Comparison of ENCODE assay signal across 23 cellular contexts in the genomic region with DNA sequence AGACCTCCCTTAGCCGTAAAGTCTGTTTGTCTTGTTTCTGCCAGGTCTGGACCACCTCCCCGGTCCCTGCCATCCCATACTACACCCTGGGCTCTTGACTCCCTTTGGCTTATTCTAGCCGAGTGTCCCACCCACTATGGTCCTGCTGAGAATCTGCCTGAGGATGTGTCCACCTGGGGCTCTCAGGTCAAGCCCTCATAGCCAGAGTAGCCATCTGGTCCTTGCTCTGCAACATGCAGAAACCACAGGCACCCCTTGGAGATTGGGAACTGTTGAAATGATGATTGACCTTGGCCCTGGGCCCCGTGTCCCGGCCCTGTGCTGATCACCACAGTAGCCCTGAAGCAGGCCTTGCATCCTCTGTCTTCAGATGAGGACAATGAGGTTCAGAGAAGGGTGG. TPM values are rescaled to one million over a fixed set of nuclear protein-coding genes. Genes with fewer than 3 reads are reported as not detected.
A peak's percentile ranks its signal among the peaks of the same experiment; 100 is the strongest.
DNase-seq lines count a peak whose midpoint lies in the region; ATAC-seq and TF ChIP-seq lines count a peak whose summit lies in the region.
"Had no signal": no experiment of that assay in that cellular context is flagged by ENCODE, and none has a peak within 500 bp of the region (broad histone marks: within the 10 kb centered on the region; RNA-seq: fewer than 3 reads in every experiment).

No MANE protein-coding gene starts in this region.

- peaks cover 13% of the 10 kb centered on the region for H3K9me3 Mint-ChIP-seq in osteocyte (ENCODE audit: unreplicated experiment)
- H3K9me3 Mint-ChIP-seq in activated CD4-positive, alpha-beta memory T cell treated with anti-CD3 and anti-CD28 coated beads, Interleukin-2, amount 10 ng/mL, durations not matched to agents 7 days and 5 days = peaks cover 2% of the 10 kb centered on the region

- intact Hi-C loops in Right ventricle myocardium inferior (cut with DNase I) = no loop called here

- H3K4me3 ChIP-seq in right atrium auricular region = no peak overlapping the region

- H3K9me3 ChIP-seq in right atrium auricular region = no peaks in the 10 kb centered on the region

- H3K27ac ChIP-seq in right atrium auricular region = no peak overlapping the region
- H3K27ac ChIP-seq: HL-60, KMS-11, RWPE1 had no signal

- H3K4me1 Mint-ChIP-seq in osteocyte (ENCODE audit: unreplicated experiment) = peaks cover 3% of the 10 kb centered on the region
- no peaks in the 10 kb centered on the region for H3K4me1 Mint-ChIP-seq in activated CD4-positive, alpha-beta memory T cell treated with anti-CD3 and anti-CD28 coated beads, Interleukin-2, amount 10 ng/mL, durations not matched to agents 7 days and 5 days
- H3K4me1 Mint-ChIP-seq: IgD-negative memory B cell had no signal

- peaks cover 3% of the 10 kb centered on the region for H3K36me3 Mint-ChIP-seq in osteocyte (ENCODE audit: unreplicated experiment)
- no peaks in the 10 kb centered on the region for H3K36me3 Mint-ChIP-seq in activated CD4-positive, alpha-beta memory T cell treated with anti-CD3 and anti-CD28 coated beads, Interleukin-2, amount 10 ng/mL, durations not matched to agents 7 days and 5 days (ENCODE audit: low read depth)

- CTCF ChIA-PET in activated CD4-positive, alpha-beta memory T cell treated with anti-CD3 and anti-CD28 coated beads, Interleukin-2, amount 10 ng/mL, durations not matched to agents 7 days and 5 days (lab: Charles Lee) = no interaction called here

- no peak overlapping the region for H3K27ac Mint-ChIP-seq in osteocyte (ENCODE audit: unreplicated experiment)
- no peak overlapping the region for H3K27ac Mint-ChIP-seq in activated CD4-positive, alpha-beta memory T cell treated with anti-CD3 and anti-CD28 coated beads, Interleukin-2, amount 10 ng/mL, durations not matched to agents 7 days and 5 days
- H3K27ac Mint-ChIP-seq: IgD-negative memory B cell had no signal

- TF ChIP-seq CTCF in right atrium auricular region (IDR thresholded peaks at IDR 0.05) = no peak
- no peak for TF ChIP-seq CTCF in osteocyte (IDR thresholded peaks at IDR 0.05)

- POLR2A ChIA-PET in activated CD4-positive, alpha-beta memory T cell treated with anti-CD3 and anti-CD28 coated beads, Interleukin-2, amount 10 ng/mL, durations not matched to agents 7 days and 5 days (lab: Charles Lee) = no interaction called here

- DNase-seq in right atrium auricular region (ENCODE audit: low spot score) (peak; percentile 21), Right ventricle myocardium inferior (ENCODE audit: missing footprints) (no peak), islet precursor cell (peak; percentile 24), osteocyte (ENCODE audit: extremely low spot score, unreplicated experiment) (peak; percentile 73), SW480 (ENCODE audit: low spot score) (no peak), LoVo (ENCODE audit: low spot score) (no peak)
- no peak for DNase-seq in activated CD4-positive, alpha-beta memory T cell treated with anti-CD3 and anti-CD28 coated beads, Interleukin-2, amount 10 ng/mL, durations not matched to agents 7 days and 5 days
- DNase-seq: 8988T, ACHN, Calu3, DND-41, NCI-H1092, NCI-H1417 treated with DMSO at 0.1 percent for 48 hours, NCI-H1694 treated with DMSO at 0.1 percent for 48 hours, NCI-H2081, NCI-H2227 treated with DMSO at 0.1 percent for 48 hours, NCI-H526 treated with DMSO at 0.1 percent for 48 hours, SIG-M5 had no signal

- ATAC-seq in Right ventricle myocardium inferior = no peak

- H3K27me3 ChIP-seq in right atrium auricular region = no peaks in the 10 kb centered on the region

- H3K4me3 Mint-ChIP-seq in osteocyte (ENCODE audit: unreplicated experiment) = no peak overlapping the region
- H3K4me3 Mint-ChIP-seq in activated CD4-positive, alpha-beta memory T cell treated with anti-CD3 and anti-CD28 coated beads, Interleukin-2, amount 10 ng/mL, durations not matched to agents 7 days and 5 days = no peak overlapping the region

- H3K36me3 ChIP-seq in right atrium auricular region = no peaks in the 10 kb centered on the region

- H3K4me1 ChIP-seq in right atrium auricular region = no peaks in the 10 kb centered on the region

- peaks cover 22% of the 10 kb centered on the region for H3K27me3 Mint-ChIP-seq in osteocyte (ENCODE audit: unreplicated experiment)
- peaks cover 1% of the 10 kb centered on the region for H3K27me3 Mint-ChIP-seq in activated CD4-positive, alpha-beta memory T cell treated with anti-CD3 and anti-CD28 coated beads, Interleukin-2, amount 10 ng/mL, durations not matched to agents 7 days and 5 days

RNA-seq across cellular contexts. Expression of a gene that starts 44.0 kb away (rescaled TPM):
- 100 to 1,000 TPM in 1 of 2 donors, 10 to 100 TPM in 1; 97.4 to 303 TPM for total RNA-seq in right atrium auricular region
- total RNA-seq in Right ventricle myocardium inferior = 17.7 TPM
- 14.6 and 14.7 TPM in 2 replicates for total RNA-seq in osteocyte
- under 1 TPM in 1 of 2 experiments, not detected in 1; 0.20 TPM for total RNA-seq in activated CD4-positive, alpha-beta memory T cell treated with anti-CD3 and anti-CD28 coated beads, Interleukin-2, amount 10 ng/mL, durations not matched to agents 7 days and 5 days
- total RNA-seq: NCI-H460 had no signal

Comparison
In these comparisons a context has a peak if more than half of its experiments do, and no peak if none do; other contexts are left out.
1. DNase-seq: peak in right atrium auricular region (single experiment), islet precursor cell (single experiment) and osteocyte (single experiment); none in Right ventricle myocardium inferior (single experiment), SW480 (single experiment), activated CD4-positive, alpha-beta memory T cell treated with anti-CD3 and anti-CD28 coated beads, Interleukin-2, amount 10 ng/mL, durations not matched to agents 7 days and 5 days (single experiment) and LoVo (single experiment).
2. RNA of a gene that starts 44.0 kb away (total RNA-seq): 97.4 to 303 TPM in right atrium auricular region, 17.7 TPM in Right ventricle myocardium inferior (single experiment) and 14.6 to 14.7 TPM in osteocyte; 0.20 TPM in activated CD4-positive, alpha-beta memory T cell treated with anti-CD3 and anti-CD28 coated beads, Interleukin-2, amount 10 ng/mL, durations not matched to agents 7 days and 5 days; every median in the first group is over 10 times any median in the second.